Comparison of ENCODE assay signal across 1 cellular context in the genomic region with DNA sequence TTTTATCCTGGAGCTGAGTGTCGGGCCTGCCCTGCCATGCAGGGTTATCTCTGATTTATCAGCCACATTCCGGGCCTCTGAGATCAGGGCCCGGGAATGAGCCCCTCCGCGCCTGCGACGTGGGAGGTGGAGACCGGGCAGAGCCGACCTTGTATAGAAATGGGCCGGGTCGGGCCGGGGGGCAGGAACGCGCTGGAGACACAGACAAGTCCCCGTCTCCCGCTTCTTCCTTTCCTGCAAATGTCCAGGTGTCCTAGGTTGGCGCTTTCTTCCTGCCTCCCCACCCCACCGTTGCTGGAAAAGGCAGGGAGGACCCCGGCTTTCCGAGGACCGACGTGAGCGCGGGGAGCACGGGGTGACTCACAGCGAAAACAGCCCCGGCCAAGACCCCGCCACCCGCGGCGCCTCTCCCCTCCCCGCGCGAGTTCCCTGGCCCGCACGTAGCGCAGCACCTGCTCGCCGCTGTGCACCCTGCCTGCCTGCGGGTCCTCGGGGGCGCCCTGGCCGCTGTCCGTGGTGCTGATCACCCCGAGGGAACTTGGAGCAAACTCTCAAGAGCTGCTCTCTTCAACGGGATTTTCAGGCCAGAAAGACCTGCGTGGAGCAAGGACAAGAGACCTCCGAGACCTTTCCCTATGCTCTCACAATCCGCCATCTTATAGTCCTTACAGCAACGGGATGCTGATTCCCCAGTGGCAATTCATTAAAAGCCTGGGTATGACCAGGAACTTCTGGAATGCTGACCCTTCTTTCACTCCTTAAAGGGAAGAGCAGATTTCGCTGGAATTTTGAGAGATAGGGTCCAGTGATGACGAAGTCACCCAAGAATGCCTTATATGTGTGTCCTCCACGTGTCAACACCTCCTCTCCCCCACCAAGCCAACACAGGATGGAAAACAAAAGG.
TF ChIP-seq lines count a peak whose summit lies in the region.

No MANE protein-coding gene starts in this region.

TF ChIP-seq in K562, 482 proteins besides CTCF, POLR2A, EP300 and RAD21 (continued from another document and continues in another):
- TF ChIP-seq ZBED1 (IDR thresholded peaks at IDR 0.05), result no peak
- no peak for TF ChIP-seq KDM4B (IDR thresholded peaks at IDR 0.05; ENCODE audit: borderline replicate concordance in 2 of 2, low read depth in 1 of 2)
- TF ChIP-seq BMI1 (IDR thresholded peaks at IDR 0.05; ENCODE audit: low read length), result no peak
- TF ChIP-seq, protein P1, sequence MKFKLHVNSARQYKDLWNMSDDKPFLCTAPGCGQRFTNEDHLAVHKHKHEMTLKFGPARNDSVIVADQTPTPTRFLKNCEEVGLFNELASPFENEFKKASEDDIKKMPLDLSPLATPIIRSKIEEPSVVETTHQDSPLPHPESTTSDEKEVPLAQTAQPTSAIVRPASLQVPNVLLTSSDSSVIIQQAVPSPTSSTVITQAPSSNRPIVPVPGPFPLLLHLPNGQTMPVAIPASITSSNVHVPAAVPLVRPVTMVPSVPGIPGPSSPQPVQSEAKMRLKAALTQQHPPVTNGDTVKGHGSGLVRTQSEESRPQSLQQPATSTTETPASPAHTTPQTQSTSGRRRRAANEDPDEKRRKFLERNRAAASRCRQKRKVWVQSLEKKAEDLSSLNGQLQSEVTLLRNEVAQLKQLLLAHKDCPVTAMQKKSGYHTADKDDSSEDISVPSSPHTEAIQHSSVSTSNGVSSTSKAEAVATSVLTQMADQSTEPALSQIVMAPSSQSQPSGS (CRISPR knock-in tag; IDR thresholded peaks at IDR 0.05), result peak; percentile 73; the same call in 1 of the 2 replicates
- TF ChIP-seq, protein P2, sequence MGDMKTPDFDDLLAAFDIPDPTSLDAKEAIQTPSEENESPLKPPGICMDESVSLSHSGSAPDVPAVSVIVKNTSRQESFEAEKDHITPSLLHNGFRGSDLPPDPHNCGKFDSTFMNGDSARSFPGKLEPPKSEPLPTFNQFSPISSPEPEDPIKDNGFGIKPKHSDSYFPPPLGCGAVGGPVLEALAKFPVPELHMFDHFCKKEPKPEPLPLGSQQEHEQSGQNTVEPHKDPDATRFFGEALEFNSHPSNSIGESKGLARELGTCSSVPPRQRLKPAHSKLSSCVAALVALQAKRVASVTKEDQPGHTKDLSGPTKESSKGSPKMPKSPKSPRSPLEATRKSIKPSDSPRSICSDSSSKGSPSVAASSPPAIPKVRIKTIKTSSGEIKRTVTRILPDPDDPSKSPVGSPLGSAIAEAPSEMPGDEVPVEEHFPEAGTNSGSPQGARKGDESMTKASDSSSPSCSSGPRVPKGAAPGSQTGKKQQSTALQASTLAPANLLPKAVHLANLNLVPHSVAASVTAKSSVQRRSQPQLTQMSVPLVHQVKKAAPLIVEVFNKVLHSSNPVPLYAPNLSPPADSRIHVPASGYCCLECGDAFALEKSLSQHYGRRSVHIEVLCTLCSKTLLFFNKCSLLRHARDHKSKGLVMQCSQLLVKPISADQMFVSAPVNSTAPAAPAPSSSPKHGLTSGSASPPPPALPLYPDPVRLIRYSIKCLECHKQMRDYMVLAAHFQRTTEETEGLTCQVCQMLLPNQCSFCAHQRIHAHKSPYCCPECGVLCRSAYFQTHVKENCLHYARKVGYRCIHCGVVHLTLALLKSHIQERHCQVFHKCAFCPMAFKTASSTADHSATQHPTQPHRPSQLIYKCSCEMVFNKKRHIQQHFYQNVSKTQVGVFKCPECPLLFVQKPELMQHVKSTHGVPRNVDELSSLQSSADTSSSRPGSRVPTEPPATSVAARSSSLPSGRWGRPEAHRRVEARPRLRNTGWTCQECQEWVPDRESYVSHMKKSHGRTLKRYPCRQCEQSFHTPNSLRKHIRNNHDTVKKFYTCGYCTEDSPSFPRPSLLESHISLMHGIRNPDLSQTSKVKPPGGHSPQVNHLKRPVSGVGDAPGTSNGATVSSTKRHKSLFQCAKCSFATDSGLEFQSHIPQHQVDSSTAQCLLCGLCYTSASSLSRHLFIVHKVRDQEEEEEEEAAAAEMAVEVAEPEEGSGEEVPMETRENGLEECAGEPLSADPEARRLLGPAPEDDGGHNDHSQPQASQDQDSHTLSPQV (IDR thresholded peaks at IDR 0.05), result no peak
- TF ChIP-seq CSDE1 (IDR thresholded peaks at IDR 0.05), result no peak
- TF ChIP-seq ZNF668 (CRISPR knock-in tag; IDR thresholded peaks at IDR 0.05), result no peak
- TF ChIP-seq YY1 (IDR thresholded peaks at IDR 0.05; ENCODE audit: borderline replicate concordance in 1 of 3, control insufficient read depth in 1 of 3, extremely low read depth in 1 of 3, insufficient read depth in 3 of 3, insufficient read length in 1 of 3, insufficient replicate concordance in 2 of 3, low read depth in 1 of 3, low read length in 2 of 3), result peak in 1 of 3 experiments; percentile 21
- peak; percentile 57; the same call in 1 of the 2 replicates for TF ChIP-seq ZNF766 (CRISPR knock-in tag; conservative IDR thresholded peaks at IDR 0.05)
- TF ChIP-seq, protein P3, sequence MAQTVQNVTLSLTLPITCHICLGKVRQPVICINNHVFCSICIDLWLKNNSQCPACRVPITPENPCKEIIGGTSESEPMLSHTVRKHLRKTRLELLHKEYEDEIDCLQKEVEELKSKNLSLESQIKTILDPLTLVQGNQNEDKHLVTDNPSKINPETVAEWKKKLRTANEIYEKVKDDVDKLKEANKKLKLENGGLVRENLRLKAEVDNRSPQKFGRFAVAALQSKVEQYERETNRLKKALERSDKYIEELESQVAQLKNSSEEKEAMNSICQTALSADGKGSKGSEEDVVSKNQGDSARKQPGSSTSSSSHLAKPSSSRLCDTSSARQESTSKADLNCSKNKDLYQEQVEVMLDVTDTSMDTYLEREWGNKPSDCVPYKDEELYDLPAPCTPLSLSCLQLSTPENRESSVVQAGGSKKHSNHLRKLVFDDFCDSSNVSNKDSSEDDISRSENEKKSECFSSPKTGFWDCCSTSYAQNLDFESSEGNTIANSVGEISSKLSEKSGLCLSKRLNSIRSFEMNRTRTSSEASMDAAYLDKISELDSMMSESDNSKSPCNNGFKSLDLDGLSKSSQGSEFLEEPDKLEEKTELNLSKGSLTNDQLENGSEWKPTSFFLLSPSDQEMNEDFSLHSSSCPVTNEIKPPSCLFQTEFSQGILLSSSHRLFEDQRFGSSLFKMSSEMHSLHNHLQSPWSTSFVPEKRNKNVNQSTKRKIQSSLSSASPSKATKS (CRISPR knock-in tag; IDR thresholded peaks at IDR 0.05), result no peak
- TF ChIP-seq, protein P4, sequence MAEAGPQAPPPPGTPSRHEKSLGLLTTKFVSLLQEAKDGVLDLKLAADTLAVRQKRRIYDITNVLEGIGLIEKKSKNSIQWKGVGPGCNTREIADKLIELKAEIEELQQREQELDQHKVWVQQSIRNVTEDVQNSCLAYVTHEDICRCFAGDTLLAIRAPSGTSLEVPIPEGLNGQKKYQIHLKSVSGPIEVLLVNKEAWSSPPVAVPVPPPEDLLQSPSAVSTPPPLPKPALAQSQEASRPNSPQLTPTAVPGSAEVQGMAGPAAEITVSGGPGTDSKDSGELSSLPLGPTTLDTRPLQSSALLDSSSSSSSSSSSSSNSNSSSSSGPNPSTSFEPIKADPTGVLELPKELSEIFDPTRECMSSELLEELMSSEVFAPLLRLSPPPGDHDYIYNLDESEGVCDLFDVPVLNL (CRISPR knock-in tag; IDR thresholded peaks at IDR 0.05; ENCODE audit: low read depth), result peak; percentile 87
- 0 out of 2 replicates have a peak, but pooled peaks have one; percentile 33 for TF ChIP-seq MTA3 (IDR thresholded peaks at IDR 0.05; ENCODE audit: borderline replicate concordance)
- TF ChIP-seq, protein P5, sequence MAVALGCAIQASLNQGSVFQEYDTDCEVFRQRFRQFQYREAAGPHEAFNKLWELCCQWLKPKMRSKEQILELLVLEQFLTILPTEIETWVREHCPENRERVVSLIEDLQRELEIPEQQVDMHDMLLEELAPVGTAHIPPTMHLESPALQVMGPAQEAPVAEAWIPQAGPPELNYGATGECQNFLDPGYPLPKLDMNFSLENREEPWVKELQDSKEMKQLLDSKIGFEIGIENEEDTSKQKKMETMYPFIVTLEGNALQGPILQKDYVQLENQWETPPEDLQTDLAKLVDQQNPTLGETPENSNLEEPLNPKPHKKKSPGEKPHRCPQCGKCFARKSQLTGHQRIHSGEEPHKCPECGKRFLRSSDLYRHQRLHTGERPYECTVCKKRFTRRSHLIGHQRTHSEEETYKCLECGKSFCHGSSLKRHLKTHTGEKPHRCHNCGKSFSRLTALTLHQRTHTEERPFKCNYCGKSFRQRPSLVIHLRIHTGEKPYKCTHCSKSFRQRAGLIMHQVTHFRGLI (CRISPR knock-in tag; IDR thresholded peaks at IDR 0.05), result 0 out of 2 replicates have a peak, but pooled peaks have one; percentile 13
- peak; percentile 89 to 97 for TF ChIP-seq SIN3A (IDR thresholded peaks at IDR 0.05; ENCODE audit: borderline replicate concordance in 2 of 2, control insufficient read depth in 1 of 2, low read depth in 2 of 2, low read length in 2 of 2)
- no peak for TF ChIP-seq RBM22 (IDR thresholded peaks at IDR 0.05; ENCODE audit: low read depth, low read length, poor library complexity, severe bottlenecking)
- TF ChIP-seq BRD4 (IDR thresholded peaks at IDR 0.05), result no peak
- TF ChIP-seq COPS2 (conservative IDR thresholded peaks at IDR 0.05), result no peak
- TF ChIP-seq, protein P6, sequence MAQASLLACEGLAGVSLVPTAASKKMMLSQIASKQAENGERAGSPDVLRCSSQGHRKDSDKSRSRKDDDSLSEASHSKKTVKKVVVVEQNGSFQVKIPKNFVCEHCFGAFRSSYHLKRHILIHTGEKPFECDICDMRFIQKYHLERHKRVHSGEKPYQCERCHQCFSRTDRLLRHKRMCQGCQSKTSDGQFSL (CRISPR knock-in tag; IDR thresholded peaks at IDR 0.05), result peak; percentile 31; the same call in 1 of the 2 replicates
- TF ChIP-seq, protein P6 (tag; IDR thresholded peaks at IDR 0.05), result no peak
- no peak; the same call in 1 of the 2 replicates for TF ChIP-seq ZNF124 (CRISPR knock-in tag; IDR thresholded peaks at IDR 0.05)
- TF ChIP-seq, protein P7, sequence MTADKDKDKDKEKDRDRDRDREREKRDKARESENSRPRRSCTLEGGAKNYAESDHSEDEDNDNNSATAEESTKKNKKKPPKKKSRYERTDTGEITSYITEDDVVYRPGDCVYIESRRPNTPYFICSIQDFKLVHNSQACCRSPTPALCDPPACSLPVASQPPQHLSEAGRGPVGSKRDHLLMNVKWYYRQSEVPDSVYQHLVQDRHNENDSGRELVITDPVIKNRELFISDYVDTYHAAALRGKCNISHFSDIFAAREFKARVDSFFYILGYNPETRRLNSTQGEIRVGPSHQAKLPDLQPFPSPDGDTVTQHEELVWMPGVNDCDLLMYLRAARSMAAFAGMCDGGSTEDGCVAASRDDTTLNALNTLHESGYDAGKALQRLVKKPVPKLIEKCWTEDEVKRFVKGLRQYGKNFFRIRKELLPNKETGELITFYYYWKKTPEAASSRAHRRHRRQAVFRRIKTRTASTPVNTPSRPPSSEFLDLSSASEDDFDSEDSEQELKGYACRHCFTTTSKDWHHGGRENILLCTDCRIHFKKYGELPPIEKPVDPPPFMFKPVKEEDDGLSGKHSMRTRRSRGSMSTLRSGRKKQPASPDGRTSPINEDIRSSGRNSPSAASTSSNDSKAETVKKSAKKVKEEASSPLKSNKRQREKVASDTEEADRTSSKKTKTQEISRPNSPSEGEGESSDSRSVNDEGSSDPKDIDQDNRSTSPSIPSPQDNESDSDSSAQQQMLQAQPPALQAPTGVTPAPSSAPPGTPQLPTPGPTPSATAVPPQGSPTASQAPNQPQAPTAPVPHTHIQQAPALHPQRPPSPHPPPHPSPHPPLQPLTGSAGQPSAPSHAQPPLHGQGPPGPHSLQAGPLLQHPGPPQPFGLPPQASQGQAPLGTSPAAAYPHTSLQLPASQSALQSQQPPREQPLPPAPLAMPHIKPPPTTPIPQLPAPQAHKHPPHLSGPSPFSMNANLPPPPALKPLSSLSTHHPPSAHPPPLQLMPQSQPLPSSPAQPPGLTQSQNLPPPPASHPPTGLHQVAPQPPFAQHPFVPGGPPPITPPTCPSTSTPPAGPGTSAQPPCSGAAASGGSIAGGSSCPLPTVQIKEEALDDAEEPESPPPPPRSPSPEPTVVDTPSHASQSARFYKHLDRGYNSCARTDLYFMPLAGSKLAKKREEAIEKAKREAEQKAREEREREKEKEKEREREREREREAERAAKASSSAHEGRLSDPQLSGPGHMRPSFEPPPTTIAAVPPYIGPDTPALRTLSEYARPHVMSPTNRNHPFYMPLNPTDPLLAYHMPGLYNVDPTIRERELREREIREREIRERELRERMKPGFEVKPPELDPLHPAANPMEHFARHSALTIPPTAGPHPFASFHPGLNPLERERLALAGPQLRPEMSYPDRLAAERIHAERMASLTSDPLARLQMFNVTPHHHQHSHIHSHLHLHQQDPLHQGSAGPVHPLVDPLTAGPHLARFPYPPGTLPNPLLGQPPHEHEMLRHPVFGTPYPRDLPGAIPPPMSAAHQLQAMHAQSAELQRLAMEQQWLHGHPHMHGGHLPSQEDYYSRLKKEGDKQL (CRISPR knock-in tag; IDR thresholded peaks at IDR 0.05; ENCODE audit: borderline replicate concordance), result peak; percentile 79; the same call in 1 of the 2 replicates
- TF ChIP-seq HCFC1 (IDR thresholded peaks at IDR 0.05; ENCODE audit: low read depth, low read length), result peak; percentile 48
- TF ChIP-seq MXI1 (IDR thresholded peaks at IDR 0.05; ENCODE audit: low read depth, low read length), result peak; percentile 47; the same call in 1 of the 2 replicates
- TF ChIP-seq, protein P8, sequence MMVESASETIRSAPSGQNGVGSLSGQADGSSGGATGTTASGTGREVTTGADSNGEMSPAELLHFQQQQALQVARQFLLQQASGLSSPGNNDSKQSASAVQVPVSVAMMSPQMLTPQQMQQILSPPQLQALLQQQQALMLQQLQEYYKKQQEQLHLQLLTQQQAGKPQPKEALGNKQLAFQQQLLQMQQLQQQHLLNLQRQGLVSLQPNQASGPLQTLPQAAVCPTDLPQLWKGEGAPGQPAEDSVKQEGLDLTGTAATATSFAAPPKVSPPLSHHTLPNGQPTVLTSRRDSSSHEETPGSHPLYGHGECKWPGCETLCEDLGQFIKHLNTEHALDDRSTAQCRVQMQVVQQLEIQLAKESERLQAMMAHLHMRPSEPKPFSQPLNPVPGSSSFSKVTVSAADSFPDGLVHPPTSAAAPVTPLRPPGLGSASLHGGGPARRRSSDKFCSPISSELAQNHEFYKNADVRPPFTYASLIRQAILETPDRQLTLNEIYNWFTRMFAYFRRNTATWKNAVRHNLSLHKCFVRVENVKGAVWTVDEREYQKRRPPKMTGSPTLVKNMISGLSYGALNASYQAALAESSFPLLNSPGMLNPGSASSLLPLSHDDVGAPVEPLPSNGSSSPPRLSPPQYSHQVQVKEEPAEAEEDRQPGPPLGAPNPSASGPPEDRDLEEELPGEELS (CRISPR knock-in tag; IDR thresholded peaks at IDR 0.05; ENCODE audit: borderline replicate concordance), result peak; percentile 89; the same call in 1 of the 2 replicates
- TF ChIP-seq, protein P9, sequence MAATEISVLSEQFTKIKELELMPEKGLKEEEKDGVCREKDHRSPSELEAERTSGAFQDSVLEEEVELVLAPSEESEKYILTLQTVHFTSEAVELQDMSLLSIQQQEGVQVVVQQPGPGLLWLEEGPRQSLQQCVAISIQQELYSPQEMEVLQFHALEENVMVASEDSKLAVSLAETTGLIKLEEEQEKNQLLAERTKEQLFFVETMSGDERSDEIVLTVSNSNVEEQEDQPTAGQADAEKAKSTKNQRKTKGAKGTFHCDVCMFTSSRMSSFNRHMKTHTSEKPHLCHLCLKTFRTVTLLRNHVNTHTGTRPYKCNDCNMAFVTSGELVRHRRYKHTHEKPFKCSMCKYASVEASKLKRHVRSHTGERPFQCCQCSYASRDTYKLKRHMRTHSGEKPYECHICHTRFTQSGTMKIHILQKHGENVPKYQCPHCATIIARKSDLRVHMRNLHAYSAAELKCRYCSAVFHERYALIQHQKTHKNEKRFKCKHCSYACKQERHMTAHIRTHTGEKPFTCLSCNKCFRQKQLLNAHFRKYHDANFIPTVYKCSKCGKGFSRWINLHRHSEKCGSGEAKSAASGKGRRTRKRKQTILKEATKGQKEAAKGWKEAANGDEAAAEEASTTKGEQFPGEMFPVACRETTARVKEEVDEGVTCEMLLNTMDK (IDR thresholded peaks at IDR 0.05; ENCODE audit: borderline replicate concordance, insufficient read depth, low read depth, low read length, poor library complexity, severe bottlenecking), result peak; percentile 28
- no peak for TF ChIP-seq RNF2 (IDR thresholded peaks at IDR 0.05)
